21 cellular contexts compared by ENCODE assay signal in genomic region chr4:183436417-183436816, GRCh38.
"Had no signal": no experiment of that assay in that cellular context is flagged by ENCODE, and none has a peak within 500 bp of the region (broad histone marks: within the 10 kb centered on the region; RNA-seq: fewer than 3 reads in every experiment).

No MANE protein-coding gene starts in this region.

- H3K4me3 ChIP-seq: body of pancreas, coronary artery, esophagus squamous epithelium, mucosa of descending colon, suprapubic skin had no signal

- ATAC-seq: activated CD8-positive, alpha-beta T cell treated with anti-CD3 and anti-CD28 coated beads, Interleukin-2, amount 10 ng/mL, durations not matched to agents 7 days and 5 days; body of pancreas; left cardiac atrium; mucosa of descending colon; naive thymus-derived CD4-positive, alpha-beta T cell had no signal

- DNase-seq: activated CD4-positive, alpha-beta T cell treated with anti-CD3 and anti-CD28 coated beads, Interleukin-2, amount 10 ng/mL, durations not matched to agents 24 days and 14 days; activated CD4-positive, CD25-positive, alpha-beta regulatory T cell; activated CD8-positive, alpha-beta T cell treated with anti-CD3 and anti-CD28 coated beads, Interleukin-2, amount 10 ng/mL, durations not matched to agents 7 days and 5 days; activated gamma-delta T cell treated with Interleukin-2 at 50 U/mL for 16 hours; activated naive CD8-positive, alpha-beta T cell treated with anti-CD3 and anti-CD28 coated beads for 36 hours; amygdala; body of pancreas; caudate nucleus; esophagus squamous epithelium; hippocampal formation; left cardiac atrium; mucosa of descending colon; naive thymus-derived CD4-positive, alpha-beta T cell; posterior cingulate gyrus; retina; stimulated activated CD4-positive, alpha-beta T cell treated with anti-CD3 and anti-CD28 coated beads, Interleukin-15, amount 100 ng/mL, for 24 hours; stimulated activated CD4-positive, alpha-beta T cell treated with anti-CD3 and anti-CD28 coated beads, Interleukin-4, amount 100 ng/mL, for 24 hours; stimulated activated naive CD4-positive, alpha-beta T cell treated with Interleukin-2 at 50 U/mL for 16 hours; trophoblast cell had no signal

- H3K27ac ChIP-seq: body of pancreas, coronary artery, esophagus squamous epithelium, suprapubic skin had no signal

- H3K36me3 ChIP-seq: esophagus squamous epithelium, suprapubic skin had no signal

- H3K27me3 ChIP-seq: body of pancreas, esophagus squamous epithelium, suprapubic skin had no signal

- H3K9me3 ChIP-seq: body of pancreas, esophagus squamous epithelium, mucosa of descending colon, suprapubic skin had no signal
